ENCODE assay signal across 8 cellular contexts in the genomic region with DNA sequence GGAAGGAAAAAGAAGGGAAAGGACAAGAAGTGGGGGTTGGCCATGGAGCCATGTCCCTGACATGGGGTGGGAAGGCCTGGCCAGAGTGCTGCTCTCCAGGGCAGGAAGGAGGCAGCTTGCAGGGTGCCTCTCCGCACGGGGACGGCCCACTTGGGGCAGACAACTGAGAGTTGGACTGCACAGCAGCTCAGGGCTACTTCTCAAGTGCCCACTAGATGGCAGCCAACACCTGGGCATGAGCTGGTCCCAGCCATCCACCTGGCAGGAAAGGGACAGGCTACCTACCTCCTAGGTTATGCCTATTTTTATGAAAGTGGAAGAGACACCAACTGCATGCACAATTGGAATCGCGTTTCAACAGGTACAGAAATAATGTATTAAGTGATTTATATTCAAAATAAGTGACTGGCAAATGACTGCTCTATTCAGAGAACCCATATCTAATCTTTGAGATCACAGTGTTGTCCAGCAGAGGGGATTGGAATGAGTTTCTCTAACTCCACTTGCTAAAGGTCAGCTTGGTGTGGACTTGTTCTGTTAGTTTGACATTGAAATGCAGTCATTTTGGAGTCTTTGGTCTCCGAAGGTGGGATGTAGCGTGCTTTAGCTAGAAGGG.
DNase-seq lines count a peak whose midpoint lies in the region; ATAC-seq, FAIRE-seq and TF ChIP-seq lines count a peak whose summit lies in the region.

No MANE protein-coding gene starts in this region.

- TF ChIP-seq CTCF in bronchial epithelial cell (IDR thresholded peaks at IDR 0.05; ENCODE audit: insufficient read depth, low read length, severe bottlenecking) (peak; percentile 89), kidney epithelial cell (IDR thresholded peaks at IDR 0.05; ENCODE audit: insufficient read depth, low read length, poor library complexity, severe bottlenecking) (peak; percentile 89)

- H3K27me3 ChIP-seq in bronchial epithelial cell (ENCODE audit: control insufficient read depth, insufficient read depth, low read length): no peaks in the 10 kb centered on the region
- no peaks in the 10 kb centered on the region for H3K27me3 ChIP-seq in kidney epithelial cell (ENCODE audit: control insufficient read depth, insufficient read depth, low read length)

- peak; percentile 99 for FAIRE-seq in bronchial epithelial cell (lab: Jason Lieb, UNC)

- ATAC-seq in GM18861 (IDR thresholded peaks at IDR 0.05; ENCODE audit: unreplicated experiment): peak; percentile 73
- ATAC-seq in HG03066 (IDR thresholded peaks at IDR 0.05; ENCODE audit: low read depth, unreplicated experiment): peak; percentile 86

- H3K36me3 ChIP-seq in bronchial epithelial cell (ENCODE audit: control insufficient read depth, insufficient read depth, low read length) (no peaks in the 10 kb centered on the region), kidney epithelial cell (ENCODE audit: control insufficient read depth, insufficient read depth, low read length) (no peaks in the 10 kb centered on the region)

- DNase-seq in AG08395 (ENCODE audit: low spot score) (peak; percentile 89), NCI-H2171 treated with DMSO at 0.1 percent for 48 hours (lab: John Stamatoyannopoulos, UW) (peak; percentile 76), bronchial epithelial cell (ENCODE audit: low read depth) (peak; percentile 75), kidney epithelial cell (ENCODE audit: low read depth) (no peak)
- peak; percentile 51 for DNase-seq in activated CD4-positive, CD25-positive, alpha-beta regulatory T cell treated with anti-CD3 and anti-CD28 coated beads, Interleukin-2, amount 50 U/mL, for 16 hours (ENCODE audit: low read depth, low spot score)
- DNase-seq in stimulated activated CD4-positive, alpha-beta T cell treated with anti-CD3 and anti-CD28 coated beads, Interleukin-2, amount 100 ng/mL, for 4 hours (ENCODE audit: low read depth): peak; percentile 67

- H3K4me3 ChIP-seq in bronchial epithelial cell (ENCODE audit: low read depth, low read length) (no peak overlapping the region), kidney epithelial cell (ENCODE audit: low read depth, low read length) (no peak overlapping the region)
